Comparison of ENCODE assay signal across 16 cellular contexts in genomic region chr12:110248096-110248447, GRCh38. TPM values are rescaled to one million over a fixed set of nuclear protein-coding genes. Genes with fewer than 3 reads are reported as not detected.
DNase-seq lines count a peak whose midpoint lies in the region; ATAC-seq and TF ChIP-seq lines count a peak whose summit lies in the region.
"Had no signal": no experiment of that assay in that cellular context is flagged by ENCODE, and none has a peak within 500 bp of the region (broad histone marks: within the 10 kb centered on the region; RNA-seq: fewer than 3 reads in every experiment).

No MANE protein-coding gene starts in this region.

- TF ChIP-seq CTCF in PC-9 (conservative IDR thresholded peaks at IDR 0.05) (no peak), mesothelial cell of epicardium (IDR thresholded peaks at IDR 0.05; ENCODE audit: unreplicated experiment) (no peak), thoracic aorta (IDR thresholded peaks at IDR 0.05) (no peak)

- H4K20me1 ChIP-seq in PC-9 (ENCODE audit: insufficient read depth), result no peaks in the 10 kb centered on the region

- ATAC-seq in thoracic aorta (ENCODE audit: insufficient number of reproducible peaks, low FRiP score, low read depth) (no peak), GM19035 (IDR thresholded peaks at IDR 0.05; ENCODE audit: unreplicated experiment) (no peak)
- ATAC-seq: Panc1 had no signal

- H3K27me3 Mint-ChIP-seq in mesothelial cell of epicardium (ENCODE audit: low read depth), result no peaks in the 10 kb centered on the region

- DNase-seq in PC-9 (no peak), epithelial cell of prostate (ENCODE audit: low read depth, low spot score) (peak; percentile 45), mesothelial cell of epicardium (ENCODE audit: low spot score in 2 of 2, unreplicated experiment in 2 of 2) (no peak), thoracic aorta (ENCODE audit: low spot score) (no peak), NCI-H226 (no peak), iPS-NIHi11 (ENCODE audit: low spot score) (no peak), NCI-H345 treated with DMSO at 0.1 percent for 48 hours (lab: John Stamatoyannopoulos, UW; ENCODE audit: unreplicated experiment) (no peak)
- DNase-seq: activated CD4-positive, alpha-beta T cell treated with anti-CD3 and anti-CD28 coated beads for 1 hour; activated T-cell treated with anti-CD3 and anti-CD28 coated beads for 4 hours; effector CD4-positive, alpha-beta T cell; NCI-H1105; nucleus accumbens; T-helper 2 cell had no signal

- H2AFZ ChIP-seq in PC-9, result peak overlapping the region; percentile 77

- peaks cover 46% of the 10 kb centered on the region for H3K4me1 ChIP-seq in PC-9 (replicated peaks; ENCODE audit: insufficient read depth)
- H3K4me1 ChIP-seq in thoracic aorta (ENCODE audit: control insufficient read depth in 1 of 2, low read depth in 2 of 2), result peaks cover 21 to 65% of the 10 kb centered on the region in 2 donors

- H3K36me3 Mint-ChIP-seq in mesothelial cell of epicardium, result peaks cover 14% of the 10 kb centered on the region

- BruUV-seq in PC-9 (replicated peaks; lab: Mats Ljungman, UMichigan), result TSS peak; percentile 45

- H3K4me1 Mint-ChIP-seq in mesothelial cell of epicardium, result peaks cover 63% of the 10 kb centered on the region

- no peaks in the 10 kb centered on the region for H3K27me3 ChIP-seq in PC-9 (ENCODE audit: insufficient read depth, low read depth)
- H3K27me3 ChIP-seq in thoracic aorta (replicated peaks; ENCODE audit: insufficient read depth), result no peaks in the 10 kb centered on the region
- H3K27me3 ChIP-seq: adrenal gland had no signal

- H3K9me3 ChIP-seq in PC-9 (ENCODE audit: insufficient read depth, low read depth) (no peaks in the 10 kb centered on the region), thoracic aorta (no peaks in the 10 kb centered on the region)
- H3K9me3 ChIP-seq: adrenal gland had no signal

- no peaks in the 10 kb centered on the region for H3K9me2 ChIP-seq in PC-9 (ENCODE audit: insufficient read depth)

- no peaks in the 10 kb centered on the region for H3K9me3 Mint-ChIP-seq in mesothelial cell of epicardium

- H3K79me2 ChIP-seq in PC-9 (ENCODE audit: low read depth), result no peaks in the 10 kb centered on the region

- H3K27ac ChIP-seq in PC-9, result peak overlapping the region; percentile 95
- H3K27ac ChIP-seq in epithelial cell of prostate, result peak overlapping the region; percentile 99
- H3K27ac ChIP-seq in thoracic aorta, result peak overlapping the region; percentile 75 to 79

- peak overlapping the region; percentile 78 for H3K4me2 ChIP-seq in PC-9

- CTCF ChIA-PET in PC-9 (lab: Charles Lee), result no interaction called here

- intact Hi-C loops in PC-9 (cut with micrococcal nuclease; ENCODE audit: unreplicated experiment), result loop anchor here (2.0 kb wide), 1 partner anchor 21 kb away; no protein-coding TSS in a partner anchor

- peak overlapping the region; percentile 41 for H3K4me3 ChIP-seq in PC-9
- no peak overlapping the region for H3K4me3 ChIP-seq in thoracic aorta
- H3K4me3 ChIP-seq: adrenal gland had no signal

- peak overlapping the region; percentile 98 for H3K27ac Mint-ChIP-seq in mesothelial cell of epicardium

- H3K36me3 ChIP-seq in PC-9 (ENCODE audit: low read depth), result no peaks in the 10 kb centered on the region
- no peaks in the 10 kb centered on the region for H3K36me3 ChIP-seq in thoracic aorta
- H3K36me3 ChIP-seq: adrenal gland had no signal

- no peak overlapping the region for H3K4me3 Mint-ChIP-seq in mesothelial cell of epicardium

- POLR2A ChIA-PET in PC-9 (lab: Charles Lee; ENCODE audit: unreplicated experiment), result interaction anchor here (0.5 to 1.0 kb wide), 6 partner anchors 13 to 99 kb away, joined by 3 to 18 read pairs (median 4); no protein-coding TSS in a partner anchor

- H3F3A ChIP-seq in PC-9 (ENCODE audit: insufficient read depth, low read depth), result peaks cover 36% of the 10 kb centered on the region

RNA-seq across cellular contexts. Expression of gene ATP2A2, which starts 33.0 kb away (rescaled TPM):
- total RNA-seq in PC-9 (2021) (127 and 154 TPM in 2 replicates), mesothelial cell of epicardium (179 to 186 TPM (median 182 TPM) in 3 replicates), thoracic aorta (100 to 1,000 TPM; 226 to 290 TPM)
